Comparison of ENCODE assay signal across 1 cellular context in the genomic region with DNA sequence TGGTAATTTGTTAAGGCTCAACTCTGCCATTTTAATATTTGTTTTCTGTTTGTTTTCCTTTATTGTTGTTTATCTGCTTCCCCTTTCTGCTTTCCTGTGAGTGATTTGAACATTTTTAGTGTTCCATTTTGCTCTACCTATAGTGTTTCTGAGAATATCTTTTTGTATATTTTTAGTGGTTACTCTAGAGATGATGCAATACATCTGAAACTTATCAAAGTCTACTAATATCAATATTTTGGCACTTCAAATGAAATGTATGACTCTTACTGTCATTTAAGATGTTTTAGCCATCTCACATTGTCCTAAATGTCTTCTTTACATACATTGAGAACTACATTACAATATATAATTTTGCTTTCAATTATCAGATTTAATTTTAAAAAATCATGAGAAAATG.
TF ChIP-seq lines count a peak whose summit lies in the region.

No MANE protein-coding gene starts in this region.

TF ChIP-seq in K562, 482 proteins besides CTCF, POLR2A, EP300 and RAD21 (continued from another document):
- TF ChIP-seq, protein P1, sequence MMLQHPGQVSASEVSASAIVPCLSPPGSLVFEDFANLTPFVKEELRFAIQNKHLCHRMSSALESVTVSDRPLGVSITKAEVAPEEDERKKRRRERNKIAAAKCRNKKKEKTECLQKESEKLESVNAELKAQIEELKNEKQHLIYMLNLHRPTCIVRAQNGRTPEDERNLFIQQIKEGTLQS (IDR thresholded peaks at IDR 0.05): peak; percentile 45; the same call in 1 of the 2 replicates
- TF ChIP-seq, protein P1 (CRISPR knock-in tag; conservative IDR thresholded peaks at IDR 0.05): no peak
- TF ChIP-seq ARHGAP35 (IDR thresholded peaks at IDR 0.05; ENCODE audit: partially characterized antibody): no peak
TF ChIP-seq in K562: peak in this region for 2.
